Comparison of ENCODE assay signal across 1 cellular context in genomic region chr11:70233034-70233433, GRCh38.
TF ChIP-seq lines count a peak whose summit lies in the region.

No MANE protein-coding gene starts in this region.

TF ChIP-seq in K562, 482 proteins besides CTCF, POLR2A, EP300 and RAD21:
- TF ChIP-seq RBM25 (IDR thresholded peaks at IDR 0.05; ENCODE audit: low read depth, low read length, severe bottlenecking), result peak; percentile 98
- TF ChIP-seq GTF2A2 (tag; IDR thresholded peaks at IDR 0.05), result no peak
- TF ChIP-seq KDM1A (IDR thresholded peaks at IDR 0.05), result peak; percentile 22 to 71; a peak in 2 of 4 replicates
- no peak for TF ChIP-seq ELF1 (tag; IDR thresholded peaks at IDR 0.05)
- TF ChIP-seq ZNF592 (IDR thresholded peaks at IDR 0.05), result no peak
- TF ChIP-seq ZNF232 (CRISPR knock-in tag; IDR thresholded peaks at IDR 0.05), result no peak
- TF ChIP-seq ADNP (tag; IDR thresholded peaks at IDR 0.05), result peak; percentile 77
- peak; percentile 96 for TF ChIP-seq SMARCA5 (IDR thresholded peaks at IDR 0.05)
- 0 out of 2 replicates have a peak, but pooled peaks have one; percentile 18 for TF ChIP-seq HDAC2 (IDR thresholded peaks at IDR 0.05)
- 0 out of 2 replicates have a peak, but pooled peaks have one; percentile 69 for TF ChIP-seq PTBP1 (IDR thresholded peaks at IDR 0.05; ENCODE audit: low read depth, low read length)
- peak in 1 of 2 experiments; percentile 14; a peak in 1 of 4 replicates for TF ChIP-seq HDAC1 (IDR thresholded peaks at IDR 0.05)
- TF ChIP-seq BCOR (IDR thresholded peaks at IDR 0.05), result peak; percentile 85
- peak; percentile 92 for TF ChIP-seq HLTF (IDR thresholded peaks at IDR 0.05)
- TF ChIP-seq CBX3 (IDR thresholded peaks at IDR 0.05; ENCODE audit: borderline replicate concordance in 1 of 2, low read length in 2 of 2), result peak in 1 of 2 experiments; percentile 72; a peak in 2 of 3 replicates
- TF ChIP-seq CEBPZ (IDR thresholded peaks at IDR 0.05; ENCODE audit: borderline replicate concordance, low read depth, low read length), result peak; percentile 63; the same call in 1 of the 2 replicates
